Comparison of ENCODE assay signal across 23 cellular contexts in genomic region chr3:188332085-188332484, GRCh38.
A peak's percentile ranks its signal among the peaks of the same experiment; 100 is the strongest.
DNase-seq lines count a peak whose midpoint lies in the region; ATAC-seq and TF ChIP-seq lines count a peak whose summit lies in the region.
"Had no signal": no experiment of that assay in that cellular context is flagged by ENCODE, and none has a peak within 500 bp of the region (broad histone marks: within the 10 kb centered on the region; RNA-seq: fewer than 3 reads in every experiment).

No MANE protein-coding gene starts in this region.

- ATAC-seq in HG03442 (IDR thresholded peaks at IDR 0.05; ENCODE audit: unreplicated experiment) = no peak
- ATAC-seq: GM12878 had no signal

- H3K27me3 Mint-ChIP-seq in chondrocyte (ENCODE audit: low read depth) = no peaks in the 10 kb centered on the region
- H3K27me3 Mint-ChIP-seq: CD4-positive, alpha-beta memory T cell; CD4-positive, CD25-positive, alpha-beta regulatory T cell; CD8-positive, alpha-beta memory T cell had no signal

- H3K4me3 ChIP-seq in coronary artery = no peak overlapping the region
- H3K4me3 ChIP-seq: BLaER1, GM12878 had no signal

- peak overlapping the region; percentile 55 for H3K27ac Mint-ChIP-seq in chondrocyte (ENCODE audit: unreplicated experiment)
- H3K27ac Mint-ChIP-seq: CD14-positive monocyte; CD4-positive, alpha-beta memory T cell had no signal

- H3K4me3 Mint-ChIP-seq in chondrocyte (ENCODE audit: unreplicated experiment) = no peak overlapping the region
- H3K4me3 Mint-ChIP-seq: CD14-positive monocyte; CD4-positive, CD25-positive, alpha-beta regulatory T cell; CD8-positive, alpha-beta memory T cell had no signal

- H3K27ac ChIP-seq in coronary artery = no peak overlapping the region
- H3K27ac ChIP-seq: BLaER1 had no signal

- H3K36me3 Mint-ChIP-seq in chondrocyte (ENCODE audit: low read depth) = peaks cover 3% of the 10 kb centered on the region

- TF ChIP-seq CTCF in chondrocyte (IDR thresholded peaks at IDR 0.05) (no peak), coronary artery (IDR thresholded peaks at IDR 0.05) (no peak)

- no peak for DNase-seq in chondrocyte (ENCODE audit: low spot score)
- peak; percentile 19 for DNase-seq in kidney tubule cell (ENCODE audit: low spot score)
- no peak for DNase-seq in coronary artery (ENCODE audit: low spot score)
- DNase-seq in stimulated activated naive CD4-positive, alpha-beta T cell treated with Interleukin-2 at 50 U/mL for 16 hours (lab: John Stamatoyannopoulos, UW) = no peak
- DNase-seq: 8988T; ACHN; BE2C; C1 segment of cervical spinal cord; CD4-positive, alpha-beta memory T cell; CD4-positive, CD25-positive, alpha-beta regulatory T cell; CD8-positive, alpha-beta memory T cell; COR-L47; DMS 273 treated with DMSO at 0.1 percent for 48 hours; DMS153; DMS53; DMS79; DND-41; EL; GDM1 had no signal

- H3K9me3 Mint-ChIP-seq in chondrocyte (ENCODE audit: low read depth) = no peaks in the 10 kb centered on the region
- H3K9me3 Mint-ChIP-seq: CD4-positive, alpha-beta memory T cell; CD8-positive, alpha-beta memory T cell had no signal

- H3K4me1 Mint-ChIP-seq in chondrocyte (ENCODE audit: low read depth) = peaks cover 47% of the 10 kb centered on the region
